18 cellular contexts compared by ENCODE assay signal in the genomic region with DNA sequence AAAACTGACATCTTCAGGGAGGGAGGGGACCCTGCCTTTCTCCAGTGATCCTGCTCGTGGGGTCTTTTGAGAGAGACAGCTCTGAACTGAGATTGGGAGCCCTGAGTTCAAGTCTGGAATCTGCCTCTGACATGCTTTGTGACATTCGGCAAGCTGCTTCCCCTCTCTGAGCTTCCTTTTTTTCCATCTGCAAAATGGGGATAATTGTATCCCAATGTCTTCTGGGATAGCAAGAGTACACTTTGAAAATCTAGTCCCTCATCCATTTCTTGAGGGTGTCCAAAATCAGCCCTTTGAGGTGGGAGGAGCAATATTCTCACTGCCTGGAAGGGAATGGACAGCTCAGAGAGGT.
"Had no signal": no experiment of that assay in that cellular context is flagged by ENCODE, and none has a peak within 500 bp of the region (broad histone marks: within the 10 kb centered on the region; RNA-seq: fewer than 3 reads in every experiment).

No MANE protein-coding gene starts in this region.

- H3K9me3 Mint-ChIP-seq: activated naive CD4-positive, alpha-beta T cell treated with anti-CD3 and anti-CD28 coated beads, Interleukin-2, amount 50 U/mL, for 24 hours; activated T-cell treated with anti-CD3 and anti-CD28 coated beads, Interleukin-2, amount 50 U/mL, for 24 hours; immature natural killer cell; naive thymus-derived CD8-positive, alpha-beta T cell; T-helper 2 cell treated with Interferon-gamma antibody and Interleukin-4, amounts not matched to agents 5 μg/mL and 100 μg/mL, for 36 hours had no signal

- ATAC-seq: activated CD8-positive, alpha-beta memory T cell treated with anti-CD3 and anti-CD28 coated beads, Interleukin-2, amount 10 ng/mL, durations not matched to agents 7 days and 5 days; naive thymus-derived CD8-positive, alpha-beta T cell; stimulated activated naive CD8-positive, alpha-beta T cell treated with anti-CD3 and anti-CD28 coated beads, Interleukin-15, Interleukin-2, amounts not matched to agents 100 U/mL and 50 U/mL, for 24 hours had no signal

- H3K27ac Mint-ChIP-seq: activated CD8-positive, alpha-beta memory T cell treated with anti-CD3 and anti-CD28 coated beads, Interleukin-2, amount 10 ng/mL, durations not matched to agents 7 days and 5 days; activated naive CD4-positive, alpha-beta T cell treated with anti-CD3 and anti-CD28 coated beads, Interleukin-2, amount 50 U/mL, for 24 hours; activated T-cell treated with anti-CD3 and anti-CD28 coated beads, Interleukin-2, amount 50 U/mL, for 24 hours; immature natural killer cell; naive thymus-derived CD8-positive, alpha-beta T cell; T-helper 2 cell treated with Interferon-gamma antibody and Interleukin-4, amounts not matched to agents 5 μg/mL and 100 μg/mL, for 36 hours had no signal

- H3K4me3 Mint-ChIP-seq: activated CD8-positive, alpha-beta memory T cell treated with anti-CD3 and anti-CD28 coated beads, Interleukin-2, amount 10 ng/mL, durations not matched to agents 7 days and 5 days; activated naive CD4-positive, alpha-beta T cell treated with anti-CD3 and anti-CD28 coated beads, Interleukin-2, amount 50 U/mL, for 24 hours; activated T-cell treated with anti-CD3 and anti-CD28 coated beads, Interleukin-2, amount 50 U/mL, for 24 hours; immature natural killer cell; naive thymus-derived CD8-positive, alpha-beta T cell; T-helper 2 cell treated with Interferon-gamma antibody and Interleukin-4, amounts not matched to agents 5 μg/mL and 100 μg/mL, for 36 hours had no signal

- H3K27ac ChIP-seq: esophagus squamous epithelium, lower lobe of right lung, psoas muscle had no signal

- H3K9me3 ChIP-seq: esophagus squamous epithelium, lower lobe of right lung, psoas muscle had no signal

- H3K36me3 Mint-ChIP-seq: activated CD8-positive, alpha-beta memory T cell treated with anti-CD3 and anti-CD28 coated beads, Interleukin-2, amount 10 ng/mL, durations not matched to agents 7 days and 5 days; activated naive CD4-positive, alpha-beta T cell treated with anti-CD3 and anti-CD28 coated beads, Interleukin-2, amount 50 U/mL, for 24 hours; brain; immature natural killer cell; naive thymus-derived CD8-positive, alpha-beta T cell had no signal

- H3K4me3 ChIP-seq: dorsolateral prefrontal cortex, esophagus squamous epithelium, lower lobe of right lung, psoas muscle had no signal

- H3K36me3 ChIP-seq: esophagus squamous epithelium, lower lobe of right lung had no signal

- DNase-seq: activated CD4-positive, alpha-beta T cell treated with anti-CD3 and anti-CD28 coated beads, Interleukin-2, amount 50 U/mL, for 48 hours; activated CD4-positive, CD25-positive, alpha-beta regulatory T cell treated with anti-CD3 and anti-CD28 coated beads, Interleukin-2, amount 50 U/mL, for 72 hours; activated CD8-positive, alpha-beta memory T cell treated with anti-CD3 and anti-CD28 coated beads, Interleukin-2, amount 10 ng/mL, durations not matched to agents 7 days and 5 days; activated effector memory CD4-positive, alpha-beta T cell treated with Interleukin-2 at 50 U/mL for 16 hours; esophagus squamous epithelium; glutamatergic neuron; immature natural killer cell; lower lobe of right lung; naive thymus-derived CD8-positive, alpha-beta T cell; stimulated activated CD4-positive, alpha-beta T cell treated with anti-CD3 and anti-CD28 coated beads, Interleukin-4, amount 100 ng/mL, for 1 hour; stimulated activated CD8-positive, alpha-beta memory T cell treated with anti-CD3 and anti-CD28 coated beads, Interleukin-4, amount 100 ng/mL, for 48 hours; stimulated activated naive CD8-positive, alpha-beta T cell treated with anti-CD3 and anti-CD28 coated beads, Interleukin-15, Interleukin-2, amounts not matched to agents 100 U/mL and 50 U/mL, for 24 hours had no signal

- H3K4me1 Mint-ChIP-seq: activated CD8-positive, alpha-beta memory T cell treated with anti-CD3 and anti-CD28 coated beads, Interleukin-2, amount 10 ng/mL, durations not matched to agents 7 days and 5 days; activated naive CD4-positive, alpha-beta T cell treated with anti-CD3 and anti-CD28 coated beads, Interleukin-2, amount 50 U/mL, for 24 hours; immature natural killer cell; naive thymus-derived CD8-positive, alpha-beta T cell had no signal
